ENCODE assay signal across 24 cellular contexts in genomic region chr5:52853573-52854163, GRCh38.
DNase-seq lines count a peak whose midpoint lies in the region; ATAC-seq and TF ChIP-seq lines count a peak whose summit lies in the region.
"Had no signal": no experiment of that assay in that cellular context is flagged by ENCODE, and none has a peak within 500 bp of the region (broad histone marks: within the 10 kb centered on the region; RNA-seq: fewer than 3 reads in every experiment).

No MANE protein-coding gene starts in this region.

- peaks cover 3% of the 10 kb centered on the region for H3K4me1 Mint-ChIP-seq in activated naive CD4-positive, alpha-beta T cell treated with anti-CD3 and anti-CD28 coated beads, Interleukin-2, amount 10 ng/mL, durations not matched to agents 7 days and 5 days
- H3K4me1 Mint-ChIP-seq in MCF 10A (ENCODE audit: insufficient read depth, unreplicated experiment) = no peaks in the 10 kb centered on the region
- H3K4me1 Mint-ChIP-seq: CD4-positive, CD25-positive, alpha-beta regulatory T cell; central memory CD8-positive, alpha-beta T cell; GM23338; neural progenitor cell had no signal

- peak; percentile 7 for TF ChIP-seq CTCF in AG09319 (IDR thresholded peaks at IDR 0.05; ENCODE audit: low read depth, low read length)
- TF ChIP-seq CTCF in MCF 10A (IDR thresholded peaks at IDR 0.05; ENCODE audit: unreplicated experiment) = no peak

- CTCF ChIA-PET in activated naive CD4-positive, alpha-beta T cell treated with anti-CD3 and anti-CD28 coated beads, Interleukin-2, amount 10 ng/mL, durations not matched to agents 7 days and 5 days (lab: Charles Lee) = no interaction called here
- CTCF ChIA-PET in MCF 10A (lab: Yijun Ruan, JAX) = interaction anchor here (0.6 to 0.8 kb wide), 3 partner anchors 10 to 62 kb away, joined by 3 read pairs; no protein-coding TSS in a partner anchor

- H3K9ac ChIP-seq in rectal smooth muscle tissue (ENCODE audit: low read length) = no peak overlapping the region
- H3K9ac ChIP-seq: neural progenitor cell had no signal

- TF ChIP-seq POLR2A in erythroblast (IDR thresholded peaks at IDR 0.05; ENCODE audit: low read length) = no peak

- H3K9me3 Mint-ChIP-seq in activated naive CD4-positive, alpha-beta T cell treated with anti-CD3 and anti-CD28 coated beads, Interleukin-2, amount 10 ng/mL, durations not matched to agents 7 days and 5 days = no peaks in the 10 kb centered on the region
- no peaks in the 10 kb centered on the region for H3K9me3 Mint-ChIP-seq in MCF 10A (ENCODE audit: unreplicated experiment)
- H3K9me3 Mint-ChIP-seq: central memory CD8-positive, alpha-beta T cell; GM23338; neural progenitor cell had no signal

- BruUV-seq in MCF 10A (replicated peaks; lab: Mats Ljungman, UMichigan) = no TSS peak

- H3K27ac Mint-ChIP-seq in activated naive CD4-positive, alpha-beta T cell treated with anti-CD3 and anti-CD28 coated beads, Interleukin-2, amount 10 ng/mL, durations not matched to agents 7 days and 5 days = no peak overlapping the region
- H3K27ac Mint-ChIP-seq in MCF 10A (ENCODE audit: low read depth, unreplicated experiment) = no peak overlapping the region
- H3K27ac Mint-ChIP-seq: activated naive CD8-positive, alpha-beta T cell; CD4-positive, CD25-positive, alpha-beta regulatory T cell; GM23338; neural progenitor cell had no signal

- peak overlapping the region; percentile 39 for H3K27ac ChIP-seq in rectal smooth muscle tissue (ENCODE audit: low read depth, low read length)
- H3K27ac ChIP-seq: left ventricle myocardium inferior, neural progenitor cell had no signal

- no peak overlapping the region for H3K4me3 Mint-ChIP-seq in activated naive CD4-positive, alpha-beta T cell treated with anti-CD3 and anti-CD28 coated beads, Interleukin-2, amount 10 ng/mL, durations not matched to agents 7 days and 5 days
- H3K4me3 Mint-ChIP-seq in MCF 10A (ENCODE audit: unreplicated experiment) = no peak overlapping the region
- H3K4me3 Mint-ChIP-seq: activated naive CD8-positive, alpha-beta T cell; CD4-positive, CD25-positive, alpha-beta regulatory T cell; central memory CD8-positive, alpha-beta T cell; GM23338; neural progenitor cell had no signal

- no peaks in the 10 kb centered on the region for H3K36me3 ChIP-seq in rectal smooth muscle tissue (ENCODE audit: control insufficient read depth, insufficient read depth, low read length)
- H3K36me3 ChIP-seq: MG63, neural progenitor cell had no signal

- H3K27me3 ChIP-seq in rectal smooth muscle tissue (ENCODE audit: control insufficient read depth, insufficient read depth, low read length) = no peaks in the 10 kb centered on the region
- H3K27me3 ChIP-seq: MG63, neural progenitor cell had no signal

- DNase-seq in AG09319 (ENCODE audit: extremely low read depth, low read depth) (peak; percentile 49), SK-N-DZ (ENCODE audit: low spot score) (peak; percentile 40), fibroblast of peridontal ligament (ENCODE audit: extremely low read depth) (peak; percentile 93), MCF 10A (ENCODE audit: unreplicated experiment) (no peak), left ventricle myocardium superior (no peak), erythroblast (lab: John Stamatoyannopoulos, UW) (no peak)
- no peak for DNase-seq in activated naive CD4-positive, alpha-beta T cell treated with anti-CD3 and anti-CD28 coated beads, Interleukin-2, amount 10 ng/mL, durations not matched to agents 7 days and 5 days
- DNase-seq: activated CD4-positive, alpha-beta T cell treated with anti-CD3 and anti-CD28 coated beads, Interleukin-2, amount 50 U/mL, for 48 hours; activated CD4-positive, CD25-positive, alpha-beta regulatory T cell; activated CD8-positive, alpha-beta memory T cell treated with anti-CD3 and anti-CD28 coated beads, Interleukin-2, amount 50 U/mL, for 4 hours; CD4-positive, CD25-positive, alpha-beta regulatory T cell; hypothalamus; left ventricle myocardium inferior; MG63; NCI-H2081 treated with DMSO at 0.1 percent for 48 hours; NCI-H446; stimulated activated CD8-positive, alpha-beta memory T cell treated with anti-CD3 and anti-CD28 coated beads, Interleukin-4, amount 100 ng/mL, for 48 hours; SW 1271 had no signal

- H3K4me3 ChIP-seq in rectal smooth muscle tissue (ENCODE audit: low read length) = no peak overlapping the region
- H3K4me3 ChIP-seq: GM23338, K562, left ventricle myocardium inferior, MG63, neural progenitor cell had no signal

- ATAC-seq in left ventricle myocardium superior = no peak
- ATAC-seq: GM23338, K562 had no signal

- intact Hi-C loops in MCF 10A (cut with micrococcal nuclease) = no loop called here
- intact Hi-C loops in left ventricle myocardium superior (cut with micrococcal nuclease) = no loop called here

- POLR2A ChIA-PET in MCF 10A (lab: Yijun Ruan, JAX) = no interaction called here

- H3K4me1 ChIP-seq in rectal smooth muscle tissue (ENCODE audit: control insufficient read depth, insufficient read depth, low read length) = peaks cover 21% of the 10 kb centered on the region
- H3K4me1 ChIP-seq: neural progenitor cell had no signal

- H3K27me3 Mint-ChIP-seq in activated naive CD4-positive, alpha-beta T cell treated with anti-CD3 and anti-CD28 coated beads, Interleukin-2, amount 10 ng/mL, durations not matched to agents 7 days and 5 days = no peaks in the 10 kb centered on the region
- no peaks in the 10 kb centered on the region for H3K27me3 Mint-ChIP-seq in MCF 10A (ENCODE audit: insufficient read depth, unreplicated experiment)
- H3K27me3 Mint-ChIP-seq: activated naive CD8-positive, alpha-beta T cell; central memory CD8-positive, alpha-beta T cell had no signal

- H3K36me3 Mint-ChIP-seq in activated naive CD4-positive, alpha-beta T cell treated with anti-CD3 and anti-CD28 coated beads, Interleukin-2, amount 10 ng/mL, durations not matched to agents 7 days and 5 days = no peaks in the 10 kb centered on the region
- no peaks in the 10 kb centered on the region for H3K36me3 Mint-ChIP-seq in MCF 10A (ENCODE audit: insufficient read depth, unreplicated experiment)
- H3K36me3 Mint-ChIP-seq: activated naive CD8-positive, alpha-beta T cell; CD4-positive, CD25-positive, alpha-beta regulatory T cell; neural progenitor cell had no signal

Comparison
In these comparisons a context has a peak if more than half of its experiments do, and no peak if none do; other contexts are left out.
1. DNase-seq: peak in AG09319 (single experiment), SK-N-DZ (single experiment) and fibroblast of peridontal ligament (single experiment); none in activated naive CD4-positive, alpha-beta T cell treated with anti-CD3 and anti-CD28 coated beads, Interleukin-2, amount 10 ng/mL, durations not matched to agents 7 days and 5 days (single experiment), MCF 10A (single experiment), left ventricle myocardium superior (single experiment) and erythroblast (0 of 2).